ENCODE assay signal across 18 cellular contexts in the genomic region with DNA sequence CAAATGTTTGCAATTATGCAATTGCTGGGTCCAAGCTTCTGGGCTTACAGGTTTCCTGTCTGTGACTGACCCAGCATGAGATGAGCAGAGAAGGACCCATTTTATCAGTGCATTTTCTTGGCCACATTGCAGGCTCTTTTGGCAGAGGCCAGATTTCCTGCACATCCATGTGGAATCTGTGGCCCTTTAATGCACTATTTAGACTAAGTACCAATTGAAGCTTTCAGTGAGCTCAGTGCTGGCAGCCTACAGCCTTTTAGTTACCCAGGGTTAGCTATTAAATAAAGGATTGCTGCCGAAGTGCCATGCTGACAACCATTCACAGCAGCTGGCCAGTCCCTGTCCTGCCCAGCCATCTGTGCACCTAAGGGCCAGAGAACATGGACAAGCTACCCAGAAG.
"Had no signal": no experiment of that assay in that cellular context is flagged by ENCODE, and none has a peak within 500 bp of the region (broad histone marks: within the 10 kb centered on the region; RNA-seq: fewer than 3 reads in every experiment).

No MANE protein-coding gene starts in this region.

- H3K4me3 Mint-ChIP-seq: effector memory CD8-positive, alpha-beta T cell; naive thymus-derived CD4-positive, alpha-beta T cell; nephron progenitor cell; stimulated activated effector memory CD8-positive, alpha-beta T cell treated with anti-CD3 and anti-CD28 coated beads, Interleukin-12 subunit alpha, Interleukin-12 subunit beta, amount 100 ng/mL, for 72 hours; type B pancreatic cell had no signal

- H3K9me3 ChIP-seq: prostate gland, right lobe of liver, suprapubic skin, thyroid gland, uterus had no signal

- H3K9me3 Mint-ChIP-seq: effector memory CD8-positive, alpha-beta T cell; stimulated activated effector memory CD8-positive, alpha-beta T cell treated with anti-CD3 and anti-CD28 coated beads, Interleukin-12 subunit alpha, Interleukin-12 subunit beta, amount 100 ng/mL, for 72 hours had no signal

- H3K4me3 ChIP-seq: hepatocyte, prostate gland, right lobe of liver, suprapubic skin, thyroid gland, uterus had no signal

- DNase-seq: effector memory CD8-positive, alpha-beta T cell; foreskin melanocyte; kidney glomerular epithelial cell; mesendoderm; naive thymus-derived CD4-positive, alpha-beta T cell; nephron progenitor cell; right lobe of liver; stimulated activated CD4-positive, alpha-beta T cell treated with anti-CD3 and anti-CD28 coated beads, Interleukin-4, amount 100 ng/mL, for 1 hour; stimulated activated CD8-positive, alpha-beta memory T cell treated with anti-CD3 and anti-CD28 coated beads, Interleukin-4, amount 100 ng/mL, for 48 hours; stimulated activated naive CD8-positive, alpha-beta T cell treated with anti-CD3 and anti-CD28 coated beads, Interleukin-15, Interleukin-2, amounts not matched to agents 100 U/mL and 50 U/mL, for 24 hours; thyroid gland; uterus had no signal

- H3K27ac ChIP-seq: hepatocyte, parathyroid adenoma, prostate gland, right lobe of liver, suprapubic skin, thyroid gland, uterus had no signal

- H3K36me3 ChIP-seq: prostate gland, right lobe of liver, suprapubic skin, thyroid gland, uterus had no signal

- H3K4me1 Mint-ChIP-seq: naive thymus-derived CD4-positive, alpha-beta T cell; nephron progenitor cell; stimulated activated effector memory CD8-positive, alpha-beta T cell treated with anti-CD3 and anti-CD28 coated beads, Interleukin-12 subunit alpha, Interleukin-12 subunit beta, amount 100 ng/mL, for 72 hours had no signal

- H3K27me3 Mint-ChIP-seq: type B pancreatic cell had no signal

- ATAC-seq: effector memory CD8-positive, alpha-beta T cell; naive thymus-derived CD4-positive, alpha-beta T cell; right lobe of liver; stimulated activated effector memory CD8-positive, alpha-beta T cell treated with anti-CD3 and anti-CD28 coated beads, Interleukin-12 subunit alpha, Interleukin-12 subunit beta, amount 100 ng/mL, for 72 hours; stimulated activated naive CD8-positive, alpha-beta T cell treated with anti-CD3 and anti-CD28 coated beads, Interleukin-15, Interleukin-2, amounts not matched to agents 100 U/mL and 50 U/mL, for 24 hours had no signal

- H3K27me3 ChIP-seq: hepatocyte, right lobe of liver, suprapubic skin, thyroid gland, uterus had no signal

- H3K27ac Mint-ChIP-seq: effector memory CD8-positive, alpha-beta T cell; naive thymus-derived CD4-positive, alpha-beta T cell; nephron progenitor cell; stimulated activated effector memory CD8-positive, alpha-beta T cell treated with anti-CD3 and anti-CD28 coated beads, Interleukin-12 subunit alpha, Interleukin-12 subunit beta, amount 100 ng/mL, for 72 hours; type B pancreatic cell had no signal

- H3K36me3 Mint-ChIP-seq: stimulated activated effector memory CD8-positive, alpha-beta T cell treated with anti-CD3 and anti-CD28 coated beads, Interleukin-12 subunit alpha, Interleukin-12 subunit beta, amount 100 ng/mL, for 72 hours; type B pancreatic cell had no signal

- H3K4me1 ChIP-seq: parathyroid adenoma, prostate gland, right lobe of liver, suprapubic skin, uterus had no signal
